ENCODE assay signal across 11 cellular contexts in the genomic region with DNA sequence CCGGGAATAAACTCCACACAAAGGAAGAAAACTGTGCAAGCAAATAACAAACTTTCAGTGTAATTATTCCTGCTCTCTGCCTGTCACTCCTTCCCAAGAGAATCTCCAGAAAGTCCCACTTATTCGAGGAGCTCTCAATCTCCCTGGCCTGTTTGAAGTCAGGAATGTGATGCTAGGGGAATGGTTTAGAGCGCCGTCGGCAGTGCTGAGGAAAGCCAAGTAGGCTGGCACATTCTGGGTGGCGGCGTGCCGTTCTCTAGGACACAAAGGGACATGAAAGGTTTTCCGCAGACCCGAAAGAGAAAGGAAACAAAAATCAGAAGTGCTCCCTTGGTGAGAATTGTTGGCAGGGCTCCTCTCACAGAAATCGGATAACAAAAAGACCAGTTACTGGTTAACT.
A peak's percentile ranks its signal among the peaks of the same experiment; 100 is the strongest.
DNase-seq lines count a peak whose midpoint lies in the region; ATAC-seq, FAIRE-seq and TF ChIP-seq lines count a peak whose summit lies in the region.
"Had no signal": no experiment of that assay in that cellular context is flagged by ENCODE, and none has a peak within 500 bp of the region (broad histone marks: within the 10 kb centered on the region; RNA-seq: fewer than 3 reads in every experiment).

No MANE protein-coding gene starts in this region.

- H3K9me3 ChIP-seq in astrocyte (ENCODE audit: insufficient read depth, low read depth, low read length) (no peaks in the 10 kb centered on the region), right atrium auricular region (no peaks in the 10 kb centered on the region), WERI-Rb-1 (ENCODE audit: severe bottlenecking) (no peaks in the 10 kb centered on the region)
- H3K9me3 ChIP-seq: HAP-1 had no signal

- H3K27me3 Mint-ChIP-seq in Calu3 (ENCODE audit: unreplicated experiment) (peaks cover 60% of the 10 kb centered on the region), astrocyte (ENCODE audit: low read depth, unreplicated experiment) (peaks cover 18% of the 10 kb centered on the region)
- peaks cover 3% of the 10 kb centered on the region for H3K27me3 Mint-ChIP-seq in activated T-helper 17 cell treated with anti-CD3 and anti-CD28 coated beads, Interleukin-2, amount 50 U/mL, for 72 hours
- H3K27me3 Mint-ChIP-seq: activated naive CD8-positive, alpha-beta T cell had no signal

- H2AFZ ChIP-seq in astrocyte (ENCODE audit: low read depth, low read length): peak overlapping the region; percentile 77

- H3K27ac ChIP-seq in astrocyte (ENCODE audit: low read depth, low read length) (no peak overlapping the region), right atrium auricular region (no peak overlapping the region), WERI-Rb-1 (no peak overlapping the region)

- H4K20me1 ChIP-seq in astrocyte (ENCODE audit: insufficient read depth, low read length): no peaks in the 10 kb centered on the region

- H3K9ac ChIP-seq in astrocyte (ENCODE audit: low read length): peak overlapping the region; percentile 61

- BruUV-seq in Calu3 (replicated peaks; lab: Mats Ljungman, UMichigan): no TSS peak

- no peaks in the 10 kb centered on the region for H3K36me3 ChIP-seq in astrocyte (ENCODE audit: insufficient read depth, low read length)
- no peaks in the 10 kb centered on the region for H3K36me3 ChIP-seq in right atrium auricular region
- no peaks in the 10 kb centered on the region for H3K36me3 ChIP-seq in WERI-Rb-1
- H3K36me3 ChIP-seq: HAP-1 had no signal

- H3K4me3 ChIP-seq in astrocyte (ENCODE audit: insufficient read depth, low read depth, low read length) (peak overlapping the region; percentile 51), right atrium auricular region (peak overlapping the region; percentile 23 to 36), WERI-Rb-1 (ENCODE audit: low read depth, low read length) (no peak overlapping the region)
- H3K4me3 ChIP-seq: HAP-1 had no signal

- H3K27ac Mint-ChIP-seq in Calu3 (ENCODE audit: unreplicated experiment): no peak overlapping the region
- H3K27ac Mint-ChIP-seq in astrocyte (ENCODE audit: unreplicated experiment): no peak overlapping the region
- H3K27ac Mint-ChIP-seq in activated T-helper 17 cell treated with anti-CD3 and anti-CD28 coated beads, Interleukin-2, amount 50 U/mL, for 72 hours: no peak overlapping the region
- H3K27ac Mint-ChIP-seq: activated naive CD8-positive, alpha-beta T cell had no signal

- H3K79me2 ChIP-seq in astrocyte (ENCODE audit: insufficient read depth, low read length): no peaks in the 10 kb centered on the region

- intact Hi-C loops in Calu3 (cut with micrococcal nuclease; ENCODE audit: unreplicated experiment): loop anchor here (1.0 to 10.0 kb wide), 5 partner anchors 120 to 1065 kb away; no protein-coding TSS in a partner anchor

- H3K4me1 Mint-ChIP-seq in Calu3 (ENCODE audit: low read depth, unreplicated experiment) (peaks cover 7% of the 10 kb centered on the region), astrocyte (ENCODE audit: low read depth, unreplicated experiment) (no peaks in the 10 kb centered on the region)
- H3K4me1 Mint-ChIP-seq in activated T-helper 17 cell treated with anti-CD3 and anti-CD28 coated beads, Interleukin-2, amount 50 U/mL, for 72 hours: peaks cover 6% of the 10 kb centered on the region

- H3K36me3 Mint-ChIP-seq in Calu3 (ENCODE audit: insufficient read depth, unreplicated experiment): no peaks in the 10 kb centered on the region
- no peaks in the 10 kb centered on the region for H3K36me3 Mint-ChIP-seq in astrocyte (ENCODE audit: low read depth, unreplicated experiment)
- H3K36me3 Mint-ChIP-seq in activated T-helper 17 cell treated with anti-CD3 and anti-CD28 coated beads, Interleukin-2, amount 50 U/mL, for 72 hours (ENCODE audit: low read depth): no peaks in the 10 kb centered on the region
- H3K36me3 Mint-ChIP-seq: activated naive CD8-positive, alpha-beta T cell had no signal

- CTCF ChIA-PET in Calu3 (lab: Charles Lee): no interaction called here

- H3K4me1 ChIP-seq in astrocyte (ENCODE audit: insufficient read depth, low read length): peaks cover 6% of the 10 kb centered on the region
- H3K4me1 ChIP-seq in right atrium auricular region: no peaks in the 10 kb centered on the region
- H3K4me1 ChIP-seq: HAP-1 had no signal

- ATAC-seq in activated T-helper 17 cell treated with anti-CD3 and anti-CD28 coated beads, Interleukin-2, amount 50 U/mL, for 72 hours (replicated peaks): no peak
- no peak for ATAC-seq in GM21825 (IDR thresholded peaks at IDR 0.05; ENCODE audit: unreplicated experiment)

- no peak for TF ChIP-seq CTCF in Calu3 (IDR thresholded peaks at IDR 0.05; ENCODE audit: unreplicated experiment)
- no peak for TF ChIP-seq CTCF in astrocyte (IDR thresholded peaks at IDR 0.05; ENCODE audit: insufficient read depth, low read depth, low read length)
- TF ChIP-seq CTCF in right atrium auricular region (IDR thresholded peaks at IDR 0.05): no peak
- no peak for TF ChIP-seq CTCF in WERI-Rb-1 (IDR thresholded peaks at IDR 0.05; ENCODE audit: low read depth, low read length)

- peaks cover 5% of the 10 kb centered on the region for H3K27me3 ChIP-seq in astrocyte (ENCODE audit: insufficient read depth, low read length)
- H3K27me3 ChIP-seq in right atrium auricular region: no peaks in the 10 kb centered on the region
- H3K27me3 ChIP-seq in WERI-Rb-1 (ENCODE audit: insufficient read depth, low read depth, severe bottlenecking): no peaks in the 10 kb centered on the region

- peak overlapping the region; percentile 45 for H3K4me3 Mint-ChIP-seq in Calu3 (ENCODE audit: low read depth, unreplicated experiment)
- no peak overlapping the region for H3K4me3 Mint-ChIP-seq in astrocyte (ENCODE audit: unreplicated experiment)
- H3K4me3 Mint-ChIP-seq in activated T-helper 17 cell treated with anti-CD3 and anti-CD28 coated beads, Interleukin-2, amount 50 U/mL, for 72 hours: no peak overlapping the region
- H3K4me3 Mint-ChIP-seq: activated naive CD8-positive, alpha-beta T cell had no signal

- H3K9me3 Mint-ChIP-seq in Calu3 (ENCODE audit: low read depth, unreplicated experiment) (no peaks in the 10 kb centered on the region), astrocyte (ENCODE audit: unreplicated experiment) (no peaks in the 10 kb centered on the region)
- no peaks in the 10 kb centered on the region for H3K9me3 Mint-ChIP-seq in activated T-helper 17 cell treated with anti-CD3 and anti-CD28 coated beads, Interleukin-2, amount 50 U/mL, for 72 hours

- H3K4me2 ChIP-seq in astrocyte (ENCODE audit: low read length): peak overlapping the region; percentile 92

- DNase-seq in Calu3 (peak; percentile 9), astrocyte (ENCODE audit: low read depth) (peak; percentile 24), right atrium auricular region (ENCODE audit: low spot score) (no peak), renal cortical epithelial cell (ENCODE audit: low read depth) (peak; percentile 15), WERI-Rb-1 (no peak), NCI-H748 (lab: John Stamatoyannopoulos, UW; ENCODE audit: unreplicated experiment) (no peak)
- DNase-seq: NCI-H1417 treated with DMSO at 0.1 percent for 48 hours had no signal

- FAIRE-seq in astrocyte (lab: Jason Lieb, UNC): no peak

Comparison
In these comparisons a context has a peak if more than half of its experiments do, and no peak if none do; other contexts are left out.
1. DNase-seq: peak in Calu3 (single experiment), astrocyte (single experiment) and renal cortical epithelial cell (single experiment); none in right atrium auricular region (single experiment), WERI-Rb-1 (single experiment) and NCI-H748 (single experiment).